ENCODE assay signal across 9 cellular contexts in genomic region chr9:2053883-2054845, GRCh38. TPM values are rescaled to one million over a fixed set of nuclear protein-coding genes. Genes with fewer than 3 reads are reported as not detected.
DNase-seq lines count a peak whose midpoint lies in the region; ATAC-seq, FAIRE-seq and TF ChIP-seq lines count a peak whose summit lies in the region.
"Had no signal": no experiment of that assay in that cellular context is flagged by ENCODE, and none has a peak within 500 bp of the region (broad histone marks: within the 10 kb centered on the region; RNA-seq: fewer than 3 reads in every experiment).

No MANE protein-coding gene starts in this region.

- ATAC-seq in GM18517 (IDR thresholded peaks at IDR 0.05; ENCODE audit: unreplicated experiment) = peak; percentile 96
- ATAC-seq in HG02943 (IDR thresholded peaks at IDR 0.05; ENCODE audit: low read depth, unreplicated experiment) = peak; percentile 99

- peaks cover 7 to 12% of the 10 kb centered on the region in 2 experiments for H3K36me3 ChIP-seq in trophoblast cell (ENCODE audit: control insufficient read depth in 1 of 2, insufficient read depth in 2 of 2, low read length in 2 of 2)

- H2BK12ac ChIP-seq in trophoblast cell (ENCODE audit: low read length) = peak overlapping the region; percentile 89

- peaks cover 6% of the 10 kb centered on the region for H3K79me2 ChIP-seq in trophoblast cell (ENCODE audit: control insufficient read depth, insufficient read depth, low read length, poor library complexity)

- H3K4me2 ChIP-seq in trophoblast cell (ENCODE audit: low read length) = no peak overlapping the region

- H3K79me1 ChIP-seq in trophoblast cell (ENCODE audit: low read length) = peaks cover 30% of the 10 kb centered on the region

- no peak overlapping the region for H2AK5ac ChIP-seq in trophoblast cell (ENCODE audit: low read length)

- no peak overlapping the region for H3K18ac ChIP-seq in trophoblast cell (ENCODE audit: low read length)

- no peak overlapping the region for H2AFZ ChIP-seq in trophoblast cell (ENCODE audit: insufficient read depth, low read length, poor library complexity)

- no peak for TF ChIP-seq CTCF in D721Med (IDR thresholded peaks at IDR 0.05; ENCODE audit: insufficient read depth, missing control alignments)

- WGBS in trophoblast cell (ENCODE audit: extremely low coverage, insufficient coverage, insufficient read length) = no CpG with 5 or more reads among the region's 10 CpGs

- peaks cover 17 to 20% of the 10 kb centered on the region in 2 experiments for H3K4me1 ChIP-seq in trophoblast cell (ENCODE audit: control insufficient read depth in 1 of 2, insufficient read depth in 2 of 2, low read length in 2 of 2)

- H3K27me3 ChIP-seq in trophoblast cell (ENCODE audit: insufficient read depth, low read length) = no peaks in the 10 kb centered on the region

- FAIRE-seq in D721Med (lab: Jason Lieb, UNC) = no peak
- FAIRE-seq: TTC549 had no signal

- DNase-seq in activated CD4-positive, alpha-beta T cell treated with anti-CD3 and anti-CD28 coated beads for 1 hour = peak; percentile 35
- peak; percentile 55 for DNase-seq in dermis blood vessel endothelial cell
- no peak for DNase-seq in trophoblast cell
- no peak for DNase-seq in HPDE6-E6E7 (ENCODE audit: extremely low spot score)
- DNase-seq in D721Med (ENCODE audit: insufficient read length, low spot score) = no peak
- DNase-seq in NCI-H446 (lab: John Stamatoyannopoulos, UW) = no peak

- H3K4ac ChIP-seq in trophoblast cell (ENCODE audit: low read depth, low read length) = no peak overlapping the region

- H4K91ac ChIP-seq in trophoblast cell (ENCODE audit: low read depth, low read length) = no peak overlapping the region

- H2BK120ac ChIP-seq in trophoblast cell (ENCODE audit: insufficient read depth, low read length, poor library complexity) = peak overlapping the region; percentile 21

- H4K12ac ChIP-seq in trophoblast cell (ENCODE audit: low read depth, low read length) = no peak overlapping the region

- H2BK5ac ChIP-seq in trophoblast cell (ENCODE audit: low read depth, low read length, poor library complexity) = peak overlapping the region; percentile 89

- peak overlapping the region; percentile 94 for H3K27ac ChIP-seq in trophoblast cell (ENCODE audit: low read depth, low read length)

- no peak overlapping the region for H3K9ac ChIP-seq in trophoblast cell (ENCODE audit: low read length)

- no peak overlapping the region for H3K14ac ChIP-seq in trophoblast cell (ENCODE audit: low read length)

- H3K9me3 ChIP-seq in trophoblast cell (ENCODE audit: insufficient read depth, low read depth, low read length) = no peaks in the 10 kb centered on the region

- no peak overlapping the region for H3K4me3 ChIP-seq in trophoblast cell (ENCODE audit: low read depth, low read length)

- no peak overlapping the region for H3K23ac ChIP-seq in trophoblast cell (ENCODE audit: low read length)

- H4K8ac ChIP-seq in trophoblast cell (ENCODE audit: low read depth, low read length) = no peak overlapping the region

RNA-seq across cellular contexts. Expression of gene SMARCA2, which starts 39.0 kb away (rescaled TPM):
- total RNA-seq in dermis blood vessel endothelial cell = 108 and 132 TPM in 2 replicates
- polyA plus RNA-seq in trophoblast cell (2013) = 70.8 and 75.1 TPM in 2 replicates

Comparison
In these comparisons a context has a peak if more than half of its experiments do, and no peak if none do; other contexts are left out.
1. DNase-seq: peak in activated CD4-positive, alpha-beta T cell treated with anti-CD3 and anti-CD28 coated beads for 1 hour (single experiment) and dermis blood vessel endothelial cell (single experiment); none in trophoblast cell (0 of 2), HPDE6-E6E7 (single experiment), D721Med (single experiment) and NCI-H446 (0 of 2).